Comparison of ENCODE assay signal across 2 cellular contexts in genomic region chr11:61966673-61967176, GRCh38.
TF ChIP-seq lines count a peak whose summit lies in the region.

No MANE protein-coding gene starts in this region.

TF ChIP-seq in K562, 482 proteins besides CTCF, POLR2A, EP300 and RAD21 (continues in another document):
- TF ChIP-seq ETS2 (tag; IDR thresholded peaks at IDR 0.05; ENCODE audit: borderline replicate concordance, poor library complexity, severe bottlenecking) (no peak), THAP7 (CRISPR knock-in tag; IDR thresholded peaks at IDR 0.05) (no peak), BCOR (IDR thresholded peaks at IDR 0.05) (peak; percentile 65; the same call in 1 of the 2 replicates), ZNF384 (IDR thresholded peaks at IDR 0.05; ENCODE audit: low read depth, low read length) (no peak), THRA (IDR thresholded peaks at IDR 0.05) (no peak), TCF3 (CRISPR knock-in tag; IDR thresholded peaks at IDR 0.05) (peak; percentile 92), ZNF639 (CRISPR knock-in tag; conservative IDR thresholded peaks at IDR 0.05 in 1 of 2, IDR thresholded peaks at IDR 0.05 in 1 of 2) (peak in 1 of 2 experiments; percentile 48; a peak in 1 of 4 replicates), ZNF232 (CRISPR knock-in tag; IDR thresholded peaks at IDR 0.05) (no peak), HMGXB4 (CRISPR knock-in tag; IDR thresholded peaks at IDR 0.05) (no peak), RBBP5 (IDR thresholded peaks at IDR 0.05; ENCODE audit: borderline replicate concordance, insufficient read depth, low read length, poor library complexity, severe bottlenecking) (peak; percentile 45), PHF8 (IDR thresholded peaks at IDR 0.05; ENCODE audit: borderline replicate concordance, low read length) (0 out of 2 replicates have a peak, but pooled peaks have one; percentile 5), ZNF592 (IDR thresholded peaks at IDR 0.05) (no peak), CREM (IDR thresholded peaks at IDR 0.05; ENCODE audit: low read depth) (peak; percentile 61; the same call in 1 of the 2 replicates), KAT7 (CRISPR knock-in tag; IDR thresholded peaks at IDR 0.05; ENCODE audit: borderline replicate concordance) (peak; percentile 1; the same call in 1 of the 2 replicates), ZC3H8 (IDR thresholded peaks at IDR 0.05) (no peak), ELF1 (tag; IDR thresholded peaks at IDR 0.05) (no peak)

TF ChIP-seq in liver, 16 proteins besides CTCF, POLR2A, EP300 and RAD21:
- TF ChIP-seq REST (IDR thresholded peaks at IDR 0.05) (no peak), HNF4A (conservative IDR thresholded peaks at IDR 0.05) (no peak), TAF1 (conservative IDR thresholded peaks at IDR 0.05) (no peak), YY1 (IDR thresholded peaks at IDR 0.05) (peak; percentile 90)
TF ChIP-seq in liver: peak in this region for 1.
